1 cellular context compared by ENCODE assay signal in genomic region chr12:26768611-26769603, GRCh38.
TF ChIP-seq lines count a peak whose summit lies in the region.

No MANE protein-coding gene starts in this region.

TF ChIP-seq in HepG2, 621 proteins besides CTCF, POLR2A, EP300 and RAD21 (continued from another document and continues in another):
- no peak for TF ChIP-seq TERF1 (CRISPR knock-in tag; IDR thresholded peaks at IDR 0.05)
- no peak for TF ChIP-seq PCBP2 (optimal IDR thresholded peaks at IDR 0.05; ENCODE audit: low read depth, low read length, poor library complexity, severe bottlenecking)
- TF ChIP-seq ZSCAN30 (CRISPR knock-in tag; IDR thresholded peaks at IDR 0.05), result no peak
- no peak for TF ChIP-seq ZFX (CRISPR knock-in tag; IDR thresholded peaks at IDR 0.05; ENCODE audit: low read depth)
- no peak for TF ChIP-seq FOXM1 (CRISPR knock-in tag; IDR thresholded peaks at IDR 0.05)
- TF ChIP-seq, protein P1, sequence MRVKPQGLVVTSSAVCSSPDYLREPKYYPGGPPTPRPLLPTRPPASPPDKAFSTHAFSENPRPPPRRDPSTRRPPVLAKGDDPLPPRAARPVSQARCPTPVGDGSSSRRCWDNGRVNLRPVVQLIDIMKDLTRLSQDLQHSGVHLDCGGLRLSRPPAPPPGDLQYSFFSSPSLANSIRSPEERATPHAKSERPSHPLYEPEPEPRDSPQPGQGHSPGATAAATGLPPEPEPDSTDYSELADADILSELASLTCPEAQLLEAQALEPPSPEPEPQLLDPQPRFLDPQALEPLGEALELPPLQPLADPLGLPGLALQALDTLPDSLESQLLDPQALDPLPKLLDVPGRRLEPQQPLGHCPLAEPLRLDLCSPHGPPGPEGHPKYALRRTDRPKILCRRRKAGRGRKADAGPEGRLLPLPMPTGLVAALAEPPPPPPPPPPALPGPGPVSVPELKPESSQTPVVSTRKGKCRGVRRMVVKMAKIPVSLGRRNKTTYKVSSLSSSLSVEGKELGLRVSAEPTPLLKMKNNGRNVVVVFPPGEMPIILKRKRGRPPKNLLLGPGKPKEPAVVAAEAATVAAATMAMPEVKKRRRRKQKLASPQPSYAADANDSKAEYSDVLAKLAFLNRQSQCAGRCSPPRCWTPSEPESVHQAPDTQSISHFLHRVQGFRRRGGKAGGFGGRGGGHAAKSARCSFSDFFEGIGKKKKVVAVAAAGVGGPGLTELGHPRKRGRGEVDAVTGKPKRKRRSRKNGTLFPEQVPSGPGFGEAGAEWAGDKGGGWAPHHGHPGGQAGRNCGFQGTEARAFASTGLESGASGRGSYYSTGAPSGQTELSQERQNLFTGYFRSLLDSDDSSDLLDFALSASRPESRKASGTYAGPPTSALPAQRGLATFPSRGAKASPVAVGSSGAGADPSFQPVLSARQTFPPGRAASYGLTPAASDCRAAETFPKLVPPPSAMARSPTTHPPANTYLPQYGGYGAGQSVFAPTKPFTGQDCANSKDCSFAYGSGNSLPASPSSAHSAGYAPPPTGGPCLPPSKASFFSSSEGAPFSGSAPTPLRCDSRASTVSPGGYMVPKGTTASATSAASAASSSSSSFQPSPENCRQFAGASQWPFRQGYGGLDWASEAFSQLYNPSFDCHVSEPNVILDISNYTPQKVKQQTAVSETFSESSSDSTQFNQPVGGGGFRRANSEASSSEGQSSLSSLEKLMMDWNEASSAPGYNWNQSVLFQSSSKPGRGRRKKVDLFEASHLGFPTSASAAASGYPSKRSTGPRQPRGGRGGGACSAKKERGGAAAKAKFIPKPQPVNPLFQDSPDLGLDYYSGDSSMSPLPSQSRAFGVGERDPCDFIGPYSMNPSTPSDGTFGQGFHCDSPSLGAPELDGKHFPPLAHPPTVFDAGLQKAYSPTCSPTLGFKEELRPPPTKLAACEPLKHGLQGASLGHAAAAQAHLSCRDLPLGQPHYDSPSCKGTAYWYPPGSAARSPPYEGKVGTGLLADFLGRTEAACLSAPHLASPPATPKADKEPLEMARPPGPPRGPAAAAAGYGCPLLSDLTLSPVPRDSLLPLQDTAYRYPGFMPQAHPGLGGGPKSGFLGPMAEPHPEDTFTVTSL (CRISPR knock-in tag; IDR thresholded peaks at IDR 0.05; ENCODE audit: borderline replicate concordance), result peak; percentile 99
- TF ChIP-seq ZC3H13 (CRISPR knock-in tag; IDR thresholded peaks at IDR 0.05), result no peak
- TF ChIP-seq, protein P2, sequence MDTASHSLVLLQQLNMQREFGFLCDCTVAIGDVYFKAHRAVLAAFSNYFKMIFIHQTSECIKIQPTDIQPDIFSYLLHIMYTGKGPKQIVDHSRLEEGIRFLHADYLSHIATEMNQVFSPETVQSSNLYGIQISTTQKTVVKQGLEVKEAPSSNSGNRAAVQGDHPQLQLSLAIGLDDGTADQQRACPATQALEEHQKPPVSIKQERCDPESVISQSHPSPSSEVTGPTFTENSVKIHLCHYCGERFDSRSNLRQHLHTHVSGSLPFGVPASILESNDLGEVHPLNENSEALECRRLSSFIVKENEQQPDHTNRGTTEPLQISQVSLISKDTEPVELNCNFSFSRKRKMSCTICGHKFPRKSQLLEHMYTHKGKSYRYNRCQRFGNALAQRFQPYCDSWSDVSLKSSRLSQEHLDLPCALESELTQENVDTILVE (CRISPR knock-in tag; IDR thresholded peaks at IDR 0.05), result peak; percentile 88
- TF ChIP-seq U2AF2 (IDR thresholded peaks at IDR 0.05; ENCODE audit: low read depth, low read length), result no peak
- TF ChIP-seq KDM1A (CRISPR knock-in tag; IDR thresholded peaks at IDR 0.05), result peak; percentile 81; the same call in 1 of the 2 replicates
- TF ChIP-seq ZNF503 (CRISPR knock-in tag; IDR thresholded peaks at IDR 0.05), result peak; percentile 99
- TF ChIP-seq, protein P3, sequence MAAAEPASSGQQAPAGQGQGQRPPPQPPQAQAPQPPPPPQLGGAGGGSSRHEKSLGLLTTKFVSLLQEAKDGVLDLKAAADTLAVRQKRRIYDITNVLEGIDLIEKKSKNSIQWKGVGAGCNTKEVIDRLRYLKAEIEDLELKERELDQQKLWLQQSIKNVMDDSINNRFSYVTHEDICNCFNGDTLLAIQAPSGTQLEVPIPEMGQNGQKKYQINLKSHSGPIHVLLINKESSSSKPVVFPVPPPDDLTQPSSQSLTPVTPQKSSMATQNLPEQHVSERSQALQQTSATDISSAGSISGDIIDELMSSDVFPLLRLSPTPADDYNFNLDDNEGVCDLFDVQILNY (CRISPR knock-in tag; conservative IDR thresholded peaks at IDR 0.05), result no peak
- no peak for TF ChIP-seq U2AF1 (optimal IDR thresholded peaks at IDR 0.05; ENCODE audit: low read depth, low read length)
- TF ChIP-seq PAWR (CRISPR knock-in tag; IDR thresholded peaks at IDR 0.05; ENCODE audit: borderline replicate concordance), result no peak
- no peak for TF ChIP-seq ZNF788 (CRISPR knock-in tag; IDR thresholded peaks at IDR 0.05; ENCODE audit: borderline replicate concordance)
- no peak for TF ChIP-seq PAF1 (CRISPR knock-in tag; IDR thresholded peaks at IDR 0.05)
- TF ChIP-seq EZH2 (conservative IDR thresholded peaks at IDR 0.05; ENCODE audit: low read depth, low read length), result no peak
- peak; percentile 70; the same call in 1 of the 2 replicates for TF ChIP-seq PRDM10 (CRISPR knock-in tag; IDR thresholded peaks at IDR 0.05; ENCODE audit: low read depth)
- TF ChIP-seq, protein P4, sequence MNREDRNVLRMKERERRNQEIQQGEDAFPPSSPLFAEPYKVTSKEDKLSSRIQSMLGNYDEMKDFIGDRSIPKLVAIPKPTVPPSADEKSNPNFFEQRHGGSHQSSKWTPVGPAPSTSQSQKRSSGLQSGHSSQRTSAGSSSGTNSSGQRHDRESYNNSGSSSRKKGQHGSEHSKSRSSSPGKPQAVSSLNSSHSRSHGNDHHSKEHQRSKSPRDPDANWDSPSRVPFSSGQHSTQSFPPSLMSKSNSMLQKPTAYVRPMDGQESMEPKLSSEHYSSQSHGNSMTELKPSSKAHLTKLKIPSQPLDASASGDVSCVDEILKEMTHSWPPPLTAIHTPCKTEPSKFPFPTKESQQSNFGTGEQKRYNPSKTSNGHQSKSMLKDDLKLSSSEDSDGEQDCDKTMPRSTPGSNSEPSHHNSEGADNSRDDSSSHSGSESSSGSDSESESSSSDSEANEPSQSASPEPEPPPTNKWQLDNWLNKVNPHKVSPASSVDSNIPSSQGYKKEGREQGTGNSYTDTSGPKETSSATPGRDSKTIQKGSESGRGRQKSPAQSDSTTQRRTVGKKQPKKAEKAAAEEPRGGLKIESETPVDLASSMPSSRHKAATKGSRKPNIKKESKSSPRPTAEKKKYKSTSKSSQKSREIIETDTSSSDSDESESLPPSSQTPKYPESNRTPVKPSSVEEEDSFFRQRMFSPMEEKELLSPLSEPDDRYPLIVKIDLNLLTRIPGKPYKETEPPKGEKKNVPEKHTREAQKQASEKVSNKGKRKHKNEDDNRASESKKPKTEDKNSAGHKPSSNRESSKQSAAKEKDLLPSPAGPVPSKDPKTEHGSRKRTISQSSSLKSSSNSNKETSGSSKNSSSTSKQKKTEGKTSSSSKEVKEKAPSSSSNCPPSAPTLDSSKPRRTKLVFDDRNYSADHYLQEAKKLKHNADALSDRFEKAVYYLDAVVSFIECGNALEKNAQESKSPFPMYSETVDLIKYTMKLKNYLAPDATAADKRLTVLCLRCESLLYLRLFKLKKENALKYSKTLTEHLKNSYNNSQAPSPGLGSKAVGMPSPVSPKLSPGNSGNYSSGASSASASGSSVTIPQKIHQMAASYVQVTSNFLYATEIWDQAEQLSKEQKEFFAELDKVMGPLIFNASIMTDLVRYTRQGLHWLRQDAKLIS (CRISPR knock-in tag; IDR thresholded peaks at IDR 0.05), result no peak; the same call in 1 of the 2 replicates
- TF ChIP-seq ZEB1 (IDR thresholded peaks at IDR 0.05; ENCODE audit: insufficient replicate concordance, low read depth), result peak; percentile 93
- TF ChIP-seq CBFB (CRISPR knock-in tag; IDR thresholded peaks at IDR 0.05), result peak; percentile 100
- peak; percentile 72 for TF ChIP-seq MAFK (conservative IDR thresholded peaks at IDR 0.05 in 1 of 2, IDR thresholded peaks at IDR 0.05 in 1 of 2; ENCODE audit: low read length in 2 of 2)
- TF ChIP-seq ZNF556 (CRISPR knock-in tag; IDR thresholded peaks at IDR 0.05; ENCODE audit: borderline replicate concordance), result no peak; the same call in 1 of the 2 replicates
- TF ChIP-seq ZNF264 (CRISPR knock-in tag; IDR thresholded peaks at IDR 0.05), result peak; percentile 78; the same call in 1 of the 2 replicates
- TF ChIP-seq GABPB1 (CRISPR knock-in tag; IDR thresholded peaks at IDR 0.05), result peak; percentile 30; the same call in 1 of the 2 replicates
- no peak for TF ChIP-seq ZFP36L2 (CRISPR knock-in tag; IDR thresholded peaks at IDR 0.05)
- no peak for TF ChIP-seq ZNF432 (CRISPR knock-in tag; IDR thresholded peaks at IDR 0.05; ENCODE audit: borderline replicate concordance)
- TF ChIP-seq ZFP90 (CRISPR knock-in tag; IDR thresholded peaks at IDR 0.05; ENCODE audit: borderline replicate concordance), result no peak
- TF ChIP-seq ZFP37 (CRISPR knock-in tag; IDR thresholded peaks at IDR 0.05; ENCODE audit: borderline replicate concordance), result no peak
- TF ChIP-seq AGO1 (IDR thresholded peaks at IDR 0.05; ENCODE audit: low read depth, low read length, poor library complexity, severe bottlenecking), result no peak
- peak; percentile 86; the same call in 1 of the 2 replicates for TF ChIP-seq RFXANK (CRISPR knock-in tag; IDR thresholded peaks at IDR 0.05)
- TF ChIP-seq, protein P5, sequence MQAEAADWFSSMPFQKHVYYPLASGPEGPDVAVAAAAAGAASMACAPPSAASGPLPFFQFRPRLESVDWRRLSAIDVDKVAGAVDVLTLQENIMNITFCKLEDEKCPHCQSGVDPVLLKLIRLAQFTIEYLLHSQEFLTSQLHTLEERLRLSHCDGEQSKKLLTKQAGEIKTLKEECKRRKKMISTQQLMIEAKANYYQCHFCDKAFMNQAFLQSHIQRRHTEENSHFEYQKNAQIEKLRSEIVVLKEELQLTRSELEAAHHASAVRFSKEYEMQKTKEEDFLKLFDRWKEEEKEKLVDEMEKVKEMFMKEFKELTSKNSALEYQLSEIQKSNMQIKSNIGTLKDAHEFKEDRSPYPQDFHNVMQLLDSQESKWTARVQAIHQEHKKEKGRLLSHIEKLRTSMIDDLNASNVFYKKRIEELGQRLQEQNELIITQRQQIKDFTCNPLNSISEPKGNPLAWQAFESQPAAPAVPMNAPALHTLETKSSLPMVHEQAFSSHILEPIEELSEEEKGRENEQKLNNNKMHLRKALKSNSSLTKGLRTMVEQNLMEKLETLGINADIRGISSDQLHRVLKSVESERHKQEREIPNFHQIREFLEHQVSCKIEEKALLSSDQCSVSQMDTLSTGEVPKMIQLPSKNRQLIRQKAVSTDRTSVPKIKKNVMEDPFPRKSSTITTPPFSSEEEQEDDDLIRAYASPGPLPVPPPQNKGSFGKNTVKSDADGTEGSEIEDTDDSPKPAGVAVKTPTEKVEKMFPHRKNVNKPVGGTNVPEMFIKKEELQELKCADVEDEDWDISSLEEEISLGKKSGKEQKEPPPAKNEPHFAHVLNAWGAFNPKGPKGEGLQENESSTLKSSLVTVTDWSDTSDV (CRISPR knock-in tag; IDR thresholded peaks at IDR 0.05), result no peak
- TF ChIP-seq MXD4 (CRISPR knock-in tag; IDR thresholded peaks at IDR 0.05), result no peak
- no peak for TF ChIP-seq SYNCRIP (IDR thresholded peaks at IDR 0.05; ENCODE audit: insufficient read depth, low read depth, low read length)
- no peak for TF ChIP-seq ZNF552 (CRISPR knock-in tag; IDR thresholded peaks at IDR 0.05; ENCODE audit: borderline replicate concordance)
- TF ChIP-seq ZFYVE20 (CRISPR knock-in tag; IDR thresholded peaks at IDR 0.05; ENCODE audit: borderline replicate concordance, low read depth), result no peak
- TF ChIP-seq ZNF589 (CRISPR knock-in tag; conservative IDR thresholded peaks at IDR 0.05), result no peak; the same call in 1 of the 2 replicates
